Comparison of ENCODE assay signal across 1 cellular context in genomic region chr11:112822478-112823274, GRCh38.
TF ChIP-seq lines count a peak whose summit lies in the region.

No MANE protein-coding gene starts in this region.

TF ChIP-seq in H1, 55 proteins besides CTCF, POLR2A, EP300 and RAD21:
- TF ChIP-seq TAF1 (IDR thresholded peaks at IDR 0.05; ENCODE audit: low read depth, low read length) = no peak
- peak; percentile 80 for TF ChIP-seq CHD7 (IDR thresholded peaks at IDR 0.05; ENCODE audit: insufficient replicate concordance, low read length)
- TF ChIP-seq ASH2L (IDR thresholded peaks at IDR 0.05; ENCODE audit: low read length) = peak; percentile 94
- TF ChIP-seq RBBP5 (IDR thresholded peaks at IDR 0.05; ENCODE audit: borderline replicate concordance, low read depth, low read length) = peak; percentile 62; the same call in 1 of the 2 replicates
- no peak for TF ChIP-seq SIN3A (conservative IDR thresholded peaks at IDR 0.05 in 1 of 2, IDR thresholded peaks at IDR 0.05 in 1 of 2; ENCODE audit: low read depth in 1 of 2, low read length in 2 of 2)
- peak; percentile 77 to 80; a peak in 2 of 4 replicates for TF ChIP-seq HDAC2 (IDR thresholded peaks at IDR 0.05; ENCODE audit: borderline replicate concordance in 1 of 2, low read depth in 2 of 2, low read length in 2 of 2)
- peak; percentile 79; the same call in 1 of the 2 replicates for TF ChIP-seq TCF12 (IDR thresholded peaks at IDR 0.05; ENCODE audit: low read depth, low read length)
- TF ChIP-seq SP1 (IDR thresholded peaks at IDR 0.05; ENCODE audit: low read depth, low read length) = peak; percentile 36; the same call in 1 of the 2 replicates
- no peak for TF ChIP-seq TAF7 (optimal IDR thresholded peaks at IDR 0.05; ENCODE audit: borderline replicate concordance, low read depth, low read length)
- peak; percentile 15 for TF ChIP-seq CTBP2 (IDR thresholded peaks at IDR 0.05; ENCODE audit: borderline replicate concordance, insufficient read depth, insufficient read length, low read length)
- TF ChIP-seq NANOG (IDR thresholded peaks at IDR 0.05; ENCODE audit: insufficient read depth, low read depth, low read length, poor library complexity, severe bottlenecking) = peak; percentile 85
- no peak for TF ChIP-seq MAX (IDR thresholded peaks at IDR 0.05)
- peak; percentile 43; the same call in 1 of the 2 replicates for TF ChIP-seq KDM1A (IDR thresholded peaks at IDR 0.05; ENCODE audit: borderline replicate concordance, low read length)
